ENCODE assay signal across 24 cellular contexts in the genomic region with DNA sequence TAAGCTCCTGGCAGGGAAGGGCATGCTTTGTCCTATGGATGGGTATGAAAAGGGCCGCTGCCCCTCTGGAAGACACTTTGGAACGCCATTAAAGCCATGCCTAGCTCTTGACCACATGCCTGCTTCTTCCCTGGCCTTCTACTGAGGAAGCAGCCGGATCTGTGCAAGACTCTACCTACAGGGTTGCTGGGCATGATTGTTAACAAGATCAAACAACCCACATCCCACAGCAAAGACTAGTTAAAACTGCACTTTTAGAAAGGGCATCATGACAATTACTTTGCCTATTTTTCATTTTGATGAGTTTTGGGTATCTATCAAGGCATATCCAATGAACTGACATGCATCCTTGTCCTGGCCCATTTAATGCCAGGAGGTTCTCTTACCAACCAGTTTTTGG. TPM values are rescaled to one million over a fixed set of nuclear protein-coding genes. Genes with fewer than 3 reads are reported as not detected.
"Had no signal": no experiment of that assay in that cellular context is flagged by ENCODE, and none has a peak within 500 bp of the region (broad histone marks: within the 10 kb centered on the region; RNA-seq: fewer than 3 reads in every experiment).

No MANE protein-coding gene starts in this region.

- H3K4me3 ChIP-seq: MG63 had no signal

- H3K4me3 Mint-ChIP-seq: IgD-negative memory B cell had no signal

- H3K27me3 ChIP-seq: MG63 had no signal

- H3K27ac ChIP-seq: HL-60, RWPE1 had no signal

- H3K27me3 Mint-ChIP-seq: IgD-negative memory B cell had no signal

- DNase-seq: KBM-7, MG63, NCI-H1092, NCI-H1105 treated with DMSO at 0.1 percent for 48 hours, NCI-H1417 treated with DMSO at 0.1 percent for 48 hours, NCI-H146, NCI-H1694 treated with DMSO at 0.1 percent for 48 hours, NCI-H1930, NCI-H2081, NCI-H2107, NCI-H2227 treated with DMSO at 0.1 percent for 48 hours, NCI-H446, NCI-H510A, NCI-H524 treated with DMSO at 0.1 percent for 48 hours, NCI-H69, NCI-H774, SHP77, SK-N-SH had no signal

- H3K9me3 ChIP-seq: MG63, SK-N-SH had no signal

- H3K9me3 Mint-ChIP-seq: IgD-negative memory B cell had no signal

- H3K9ac ChIP-seq: SK-N-SH had no signal

- H3K27ac Mint-ChIP-seq: IgD-negative memory B cell had no signal

- ATAC-seq: Panc1 had no signal

RNA-seq across cellular contexts. Expression of a gene that starts 50.1 kb away (rescaled TPM):
- total RNA-seq: LHCN-M2, SK-MEL-5 had no signal
- polyA plus RNA-seq: SK-N-SH had no signal
